In genomic region chr1:226548281-226549093, GRCh38 we compare ENCODE assay signal across 1 cellular context.
TF ChIP-seq lines count a peak whose summit lies in the region.

Gene STUM, plus strand, starts transcription at chr1:226548764. Its CDS starts 141 bp downstream, at chr1:226548905.

TF ChIP-seq in HEK293, 187 proteins besides CTCF, POLR2A, EP300 and RAD21 (continued from another document):
- no peak for TF ChIP-seq ZNF148 (tag by site-specific recombination; IDR thresholded peaks at IDR 0.05; ENCODE audit: borderline replicate concordance)
- peak; percentile 44 for TF ChIP-seq SP2 (tag by site-specific recombination; IDR thresholded peaks at IDR 0.05)
- peak; percentile 45; the same call in 1 of the 2 replicates for TF ChIP-seq ZBTB6 (tag by site-specific recombination; IDR thresholded peaks at IDR 0.05)
- 0 out of 2 replicates have a peak, but pooled peaks have one; percentile 12 for TF ChIP-seq ZBTB48 (tag by site-specific recombination; IDR thresholded peaks at IDR 0.05)
- 0 out of 2 replicates have a peak, but pooled peaks have one; percentile 15 for TF ChIP-seq ZNF580 (tag by site-specific recombination; IDR thresholded peaks at IDR 0.05)
- 0 out of 2 replicates have a peak, but pooled peaks have one; percentile 34 for TF ChIP-seq KLF17 (tag by site-specific recombination; IDR thresholded peaks at IDR 0.05)
- TF ChIP-seq KLF16 (tag by site-specific recombination; IDR thresholded peaks at IDR 0.05): no peak
- TF ChIP-seq ZNF513 (tag by site-specific recombination; IDR thresholded peaks at IDR 0.05): peak; percentile 41; the same call in 1 of the 2 replicates
- peak; percentile 10; the same call in 1 of the 2 replicates for TF ChIP-seq KLF8 (tag by site-specific recombination; IDR thresholded peaks at IDR 0.05)
- peak; percentile 12; the same call in 1 of the 2 replicates for TF ChIP-seq WT1 (tag by site-specific recombination; IDR thresholded peaks at IDR 0.05)
- peak; percentile 12; the same call in 1 of the 2 replicates for TF ChIP-seq KLF10 (tag by site-specific recombination; IDR thresholded peaks at IDR 0.05)
- TF ChIP-seq ZNF473 (tag by site-specific recombination; IDR thresholded peaks at IDR 0.05): no peak
- peak; percentile 41; the same call in 1 of the 2 replicates for TF ChIP-seq ZSCAN30 (tag by site-specific recombination; IDR thresholded peaks at IDR 0.05)
- peak; percentile 40; the same call in 1 of the 2 replicates for TF ChIP-seq ZNF561 (tag by site-specific recombination; IDR thresholded peaks at IDR 0.05; ENCODE audit: borderline replicate concordance)
- TF ChIP-seq ZNF223 (tag by site-specific recombination; IDR thresholded peaks at IDR 0.05): peak; percentile 92
- TF ChIP-seq ZNF362 (tag by site-specific recombination; IDR thresholded peaks at IDR 0.05): no peak
- TF ChIP-seq ZNF335 (tag by site-specific recombination; conservative IDR thresholded peaks at IDR 0.05): peak; percentile 95
- TF ChIP-seq ZNF10 (tag by site-specific recombination; IDR thresholded peaks at IDR 0.05): 0 out of 2 replicates have a peak, but pooled peaks have one; percentile 19
